17 cellular contexts compared by ENCODE assay signal in genomic region chr10:108653466-108653865, GRCh38.
A peak's percentile ranks its signal among the peaks of the same experiment; 100 is the strongest.
DNase-seq lines count a peak whose midpoint lies in the region; ATAC-seq and TF ChIP-seq lines count a peak whose summit lies in the region.
"Had no signal": no experiment of that assay in that cellular context is flagged by ENCODE, and none has a peak within 500 bp of the region (broad histone marks: within the 10 kb centered on the region; RNA-seq: fewer than 3 reads in every experiment).

No MANE protein-coding gene starts in this region.

- H3K4me3 ChIP-seq in astrocyte of the spinal cord (ENCODE audit: low read depth, low read length), result no peak overlapping the region
- H3K4me3 ChIP-seq in skeletal muscle cell (ENCODE audit: low read depth, low read length), result no peak overlapping the region

- intact Hi-C loops in left ventricle myocardium superior (cut with micrococcal nuclease), result no loop called here

- DNase-seq in ELR (ENCODE audit: low read depth) (peak; percentile 65), HT1080 (ENCODE audit: low read depth) (peak; percentile 48), astrocyte of the spinal cord (ENCODE audit: low read depth, low spot score) (peak; percentile 20), skeletal muscle cell (ENCODE audit: low read depth) (peak; percentile 39), left ventricle myocardium superior (no peak), inferior parietal cortex (ENCODE audit: extremely low spot score) (no peak)
- DNase-seq: DMS79, IMR-90, NCI-H1417 treated with DMSO at 0.1 percent for 48 hours, NCI-H187 treated with DMSO at 0.1 percent for 48 hours, NCI-H2227 treated with DMSO at 0.1 percent for 48 hours, NCI-H510A treated with DMSO at 0.1 percent for 48 hours, OCI-M1, RPMI8226, SHP77 treated with DMSO at 0.1 percent for 48 hours, SK-N-SH had no signal

- no peak for TF ChIP-seq CTCF in astrocyte of the spinal cord (IDR thresholded peaks at IDR 0.05; ENCODE audit: low read depth, low read length)

- in situ Hi-C loops in astrocyte of the spinal cord (cut with HindIII; ENCODE audit: low sequenced_read_pairs), result no loop called here

- ATAC-seq in left ventricle myocardium superior, result no peak
- no peak for ATAC-seq in HG03565 (IDR thresholded peaks at IDR 0.05; ENCODE audit: unreplicated experiment)

Comparison
In these comparisons a context has a peak if more than half of its experiments do, and no peak if none do; other contexts are left out.
1. DNase-seq: peak in ELR (single experiment), HT1080 (single experiment), astrocyte of the spinal cord (single experiment) and skeletal muscle cell (single experiment); none in left ventricle myocardium superior (single experiment) and inferior parietal cortex (single experiment).